ENCODE assay signal across 1 cellular context in the genomic region with DNA sequence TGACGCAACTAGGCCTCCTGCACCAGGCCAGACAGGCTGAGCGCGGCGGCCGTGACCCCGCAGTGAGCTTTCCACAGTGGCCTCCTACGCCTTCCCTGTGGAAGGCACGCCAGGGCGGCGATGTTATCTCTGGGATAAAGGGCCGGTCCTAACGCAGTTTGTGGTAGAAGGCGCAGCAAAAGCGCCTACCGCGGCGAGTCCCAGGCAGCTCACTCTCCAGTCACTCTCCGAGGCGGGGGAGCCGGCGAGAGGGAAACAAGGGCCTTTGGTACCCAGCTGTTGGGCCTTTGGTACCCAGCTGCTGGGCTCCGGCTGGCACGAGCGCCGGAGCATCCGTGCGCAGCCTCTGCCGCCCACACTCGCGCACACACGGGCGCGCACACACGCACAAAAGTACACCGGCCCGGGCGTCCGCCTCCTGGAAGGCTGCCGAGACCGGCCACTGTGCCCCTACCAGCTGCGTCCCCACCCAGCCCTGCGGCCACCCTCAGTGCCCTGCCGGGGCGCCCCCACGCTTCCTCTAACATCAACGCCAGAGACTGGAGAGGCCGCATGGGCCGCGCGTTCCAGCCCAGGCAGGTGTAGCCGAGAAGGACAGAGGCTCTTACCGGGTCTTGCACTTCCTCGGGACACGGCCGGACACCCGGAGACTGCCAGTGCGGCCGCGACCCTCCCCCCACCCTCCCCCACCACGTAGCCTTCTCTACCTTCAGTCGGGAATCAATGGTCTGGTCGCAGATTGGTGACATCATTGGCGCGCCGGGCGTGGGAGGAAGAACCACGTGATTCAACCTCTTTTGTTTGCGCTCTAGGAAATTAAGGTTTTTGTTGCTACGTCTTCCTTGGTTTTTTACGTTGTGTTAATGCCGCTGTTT.
TF ChIP-seq lines count a peak whose summit lies in the region.

No MANE protein-coding gene starts in this region.

TF ChIP-seq in endothelial cell of umbilical vein, 7 proteins besides CTCF, POLR2A, EP300 and RAD21:
- no peak for TF ChIP-seq FOS (IDR thresholded peaks at IDR 0.05; ENCODE audit: borderline replicate concordance, insufficient read depth, low read length)
- peak; percentile 72 for TF ChIP-seq GATA2 (IDR thresholded peaks at IDR 0.05; ENCODE audit: insufficient read depth, insufficient read length, low read depth, low read length)
- TF ChIP-seq, protein P1, sequence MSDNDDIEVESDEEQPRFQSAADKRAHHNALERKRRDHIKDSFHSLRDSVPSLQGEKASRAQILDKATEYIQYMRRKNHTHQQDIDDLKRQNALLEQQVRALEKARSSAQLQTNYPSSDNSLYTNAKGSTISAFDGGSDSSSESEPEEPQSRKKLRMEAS (IDR thresholded peaks at IDR 0.05; ENCODE audit: insufficient read depth, insufficient read length) = peak; percentile 88
- TF ChIP-seq MYC (IDR thresholded peaks at IDR 0.05; ENCODE audit: low read depth, low read length) = peak; percentile 79
- TF ChIP-seq EZH2 (IDR thresholded peaks at IDR 0.05; ENCODE audit: borderline replicate concordance, low read depth, low read length, severe bottlenecking) = no peak
- peak; percentile 56 for TF ChIP-seq POLR2AphosphoS5 (IDR thresholded peaks at IDR 0.05; ENCODE audit: insufficient read depth, low read depth, low read length)
- no peak for TF ChIP-seq JUN (IDR thresholded peaks at IDR 0.05; ENCODE audit: borderline replicate concordance, insufficient read depth, insufficient read length, low read depth)
